ENCODE assay signal across 1 cellular context in genomic region chr9:137551656-137552534, GRCh38.
TF ChIP-seq lines count a peak whose summit lies in the region.

TSS of gene MRPL41 (plus strand) at chr9:137551879. CDS start at chr9:137552082, 203 bp downstream.

TF ChIP-seq in HepG2, 621 proteins besides CTCF, POLR2A, EP300 and RAD21 (continued from another document and continues in another):
- TF ChIP-seq ZNF629 (CRISPR knock-in tag; conservative IDR thresholded peaks at IDR 0.05), result no peak; the same call in 1 of the 2 replicates
- no peak for TF ChIP-seq SIX4 (CRISPR knock-in tag; IDR thresholded peaks at IDR 0.05)
- no peak for TF ChIP-seq PAF1 (CRISPR knock-in tag; IDR thresholded peaks at IDR 0.05)
- TF ChIP-seq HNRNPH1 (optimal IDR thresholded peaks at IDR 0.05; ENCODE audit: low read depth, low read length), result no peak
- peak; percentile 41; the same call in 1 of the 2 replicates for TF ChIP-seq ZNF567 (CRISPR knock-in tag; IDR thresholded peaks at IDR 0.05; ENCODE audit: borderline replicate concordance)
- TF ChIP-seq HINFP (CRISPR knock-in tag; IDR thresholded peaks at IDR 0.05; ENCODE audit: low read depth), result 0 out of 2 replicates have a peak, but pooled peaks have one; percentile 25
- no peak for TF ChIP-seq MBD4 (IDR thresholded peaks at IDR 0.05; ENCODE audit: borderline replicate concordance, low read length)
- no peak for TF ChIP-seq REXO4 (CRISPR knock-in tag; IDR thresholded peaks at IDR 0.05; ENCODE audit: borderline replicate concordance)
- no peak for TF ChIP-seq CHCHD3 (CRISPR knock-in tag; IDR thresholded peaks at IDR 0.05)
- no peak for TF ChIP-seq NKX3-1 (CRISPR knock-in tag; IDR thresholded peaks at IDR 0.05)
- no peak for TF ChIP-seq GPBP1L1 (CRISPR knock-in tag; IDR thresholded peaks at IDR 0.05)
- TF ChIP-seq TEAD2 (CRISPR knock-in tag; IDR thresholded peaks at IDR 0.05), result no peak
- peak; percentile 61; the same call in 1 of the 2 replicates for TF ChIP-seq YEATS4 (CRISPR knock-in tag; IDR thresholded peaks at IDR 0.05; ENCODE audit: borderline replicate concordance)
- TF ChIP-seq ZNF597 (CRISPR knock-in tag; IDR thresholded peaks at IDR 0.05), result no peak
- no peak for TF ChIP-seq SETDB1 (CRISPR knock-in tag; IDR thresholded peaks at IDR 0.05; ENCODE audit: borderline replicate concordance)
- no peak for TF ChIP-seq GTF2F1 (IDR thresholded peaks at IDR 0.05; ENCODE audit: low read length)
- no peak for TF ChIP-seq ZSCAN30 (CRISPR knock-in tag; IDR thresholded peaks at IDR 0.05)
- no peak; the same call in 1 of the 2 replicates for TF ChIP-seq ESRRA (CRISPR knock-in tag; IDR thresholded peaks at IDR 0.05; ENCODE audit: low read depth)
- no peak for TF ChIP-seq NFRKB (IDR thresholded peaks at IDR 0.05)
- TF ChIP-seq ZBTB33 (CRISPR knock-in tag; IDR thresholded peaks at IDR 0.05), result no peak
- TF ChIP-seq ZSCAN20 (CRISPR knock-in tag; IDR thresholded peaks at IDR 0.05; ENCODE audit: borderline replicate concordance), result peak; percentile 73; the same call in 1 of the 2 replicates
- TF ChIP-seq KDM1A (CRISPR knock-in tag; IDR thresholded peaks at IDR 0.05), result no peak
- TF ChIP-seq ZNF570 (CRISPR knock-in tag; IDR thresholded peaks at IDR 0.05; ENCODE audit: borderline replicate concordance), result no peak
- TF ChIP-seq HIVEP1 (CRISPR knock-in tag; IDR thresholded peaks at IDR 0.05), result no peak
- 0 out of 2 replicates have a peak, but pooled peaks have one; percentile 50 for TF ChIP-seq ZNF616 (CRISPR knock-in tag; IDR thresholded peaks at IDR 0.05; ENCODE audit: low read depth)
- TF ChIP-seq ZNF264 (CRISPR knock-in tag; IDR thresholded peaks at IDR 0.05), result no peak
- TF ChIP-seq ZBTB20 (CRISPR knock-in tag; IDR thresholded peaks at IDR 0.05; ENCODE audit: borderline replicate concordance, low read depth), result no peak
- TF ChIP-seq THYN1 (CRISPR knock-in tag; IDR thresholded peaks at IDR 0.05; ENCODE audit: borderline replicate concordance, low read depth), result no peak
- no peak for TF ChIP-seq GMEB2 (CRISPR knock-in tag; IDR thresholded peaks at IDR 0.05; ENCODE audit: low read depth)
- TF ChIP-seq ZNF609 (CRISPR knock-in tag; IDR thresholded peaks at IDR 0.05; ENCODE audit: borderline replicate concordance), result no peak; the same call in 1 of the 2 replicates
- TF ChIP-seq ZBTB1 (CRISPR knock-in tag; IDR thresholded peaks at IDR 0.05; ENCODE audit: borderline replicate concordance), result no peak
- no peak for TF ChIP-seq NR3C1 (CRISPR knock-in tag; IDR thresholded peaks at IDR 0.05)
- TF ChIP-seq SP4 (CRISPR knock-in tag; IDR thresholded peaks at IDR 0.05), result peak; percentile 12; the same call in 1 of the 2 replicates
- no peak for TF ChIP-seq ZNF770 (CRISPR knock-in tag; IDR thresholded peaks at IDR 0.05)
- no peak for TF ChIP-seq TFE3 (CRISPR knock-in tag; IDR thresholded peaks at IDR 0.05)
- no peak for TF ChIP-seq BCL6 (CRISPR knock-in tag; IDR thresholded peaks at IDR 0.05)
- TF ChIP-seq MTA1 (CRISPR knock-in tag; IDR thresholded peaks at IDR 0.05; ENCODE audit: borderline replicate concordance), result no peak; the same call in 1 of the 2 replicates
- 0 out of 2 replicates have a peak, but pooled peaks have one; percentile 26 for TF ChIP-seq ELF3 (CRISPR knock-in tag; IDR thresholded peaks at IDR 0.05)
- TF ChIP-seq ZUFSP (CRISPR knock-in tag; IDR thresholded peaks at IDR 0.05; ENCODE audit: borderline replicate concordance), result no peak
- no peak for TF ChIP-seq HMG20A (CRISPR knock-in tag; IDR thresholded peaks at IDR 0.05; ENCODE audit: borderline replicate concordance)
- TF ChIP-seq FOXA3 (CRISPR knock-in tag; IDR thresholded peaks at IDR 0.05), result no peak
- TF ChIP-seq ZNF800 (CRISPR knock-in tag; IDR thresholded peaks at IDR 0.05), result no peak
- no peak for TF ChIP-seq RBM39 (IDR thresholded peaks at IDR 0.05; ENCODE audit: low read depth, low read length, poor library complexity, severe bottlenecking)
- TF ChIP-seq TGIF2 (CRISPR knock-in tag; IDR thresholded peaks at IDR 0.05), result no peak
